ENCODE assay signal across 1 cellular context in genomic region chr18:59861963-59862819, GRCh38.
TF ChIP-seq lines count a peak whose summit lies in the region.

No MANE protein-coding gene starts in this region.

TF ChIP-seq in H1, 55 proteins besides CTCF, POLR2A, EP300 and RAD21:
- TF ChIP-seq CEBPB (IDR thresholded peaks at IDR 0.05; ENCODE audit: low read depth, low read length) (no peak), SIRT6 (IDR thresholded peaks at IDR 0.05; ENCODE audit: low read length) (no peak), JUND (IDR thresholded peaks at IDR 0.05; ENCODE audit: low read length) (no peak), BCL11A (IDR thresholded peaks at IDR 0.05; ENCODE audit: low read depth in 2 of 2, low read length in 2 of 2) (no peak), KDM5A (IDR thresholded peaks at IDR 0.05; ENCODE audit: low read length) (no peak), KDM4A (IDR thresholded peaks at IDR 0.05; ENCODE audit: low read depth, low read length, severe bottlenecking) (no peak), SRF (IDR thresholded peaks at IDR 0.05; ENCODE audit: low read depth, low read length) (no peak)
